Comparison of ENCODE assay signal across 27 cellular contexts in genomic region chr20:61701802-61702201, GRCh38.
DNase-seq lines count a peak whose midpoint lies in the region; ATAC-seq, FAIRE-seq and TF ChIP-seq lines count a peak whose summit lies in the region.
"Had no signal": no experiment of that assay in that cellular context is flagged by ENCODE, and none has a peak within 500 bp of the region (broad histone marks: within the 10 kb centered on the region; RNA-seq: fewer than 3 reads in every experiment).

No MANE protein-coding gene starts in this region.

- POLR2A ChIA-PET in activated CD4-positive, alpha-beta memory T cell treated with anti-CD3 and anti-CD28 coated beads, Interleukin-2, amount 10 ng/mL, durations not matched to agents 7 days and 5 days (lab: Charles Lee), result no interaction called here

- H3K9me3 Mint-ChIP-seq in chondrocyte (ENCODE audit: low read depth), result no peaks in the 10 kb centered on the region
- no peaks in the 10 kb centered on the region for H3K9me3 Mint-ChIP-seq in activated CD4-positive, alpha-beta memory T cell treated with anti-CD3 and anti-CD28 coated beads, Interleukin-2, amount 10 ng/mL, durations not matched to agents 7 days and 5 days
- H3K9me3 Mint-ChIP-seq: CD4-positive, alpha-beta memory T cell; CD8-positive, alpha-beta memory T cell had no signal

- H3K27ac Mint-ChIP-seq in chondrocyte (ENCODE audit: unreplicated experiment), result no peak overlapping the region
- H3K27ac Mint-ChIP-seq in activated CD4-positive, alpha-beta memory T cell treated with anti-CD3 and anti-CD28 coated beads, Interleukin-2, amount 10 ng/mL, durations not matched to agents 7 days and 5 days, result no peak overlapping the region
- H3K27ac Mint-ChIP-seq: CD14-positive monocyte; CD4-positive, alpha-beta memory T cell; CD4-positive, CD25-positive, alpha-beta regulatory T cell; CD8-positive, alpha-beta memory T cell had no signal

- no peak for DNase-seq in HTR-8/SVneo (ENCODE audit: insufficient read length, low spot score)
- DNase-seq in chondrocyte (ENCODE audit: low spot score), result peak; percentile 24
- no peak for DNase-seq in activated CD4-positive, alpha-beta memory T cell treated with anti-CD3 and anti-CD28 coated beads, Interleukin-2, amount 10 ng/mL, durations not matched to agents 7 days and 5 days
- DNase-seq in NOMO-1 treated with DMSO at 0.1 percent for 48 hours (lab: John Stamatoyannopoulos, UW; ENCODE audit: unreplicated experiment), result no peak
- DNase-seq: 8988T; ACHN; BE2C; C1 segment of cervical spinal cord; CD4-positive, alpha-beta memory T cell; CD4-positive, CD25-positive, alpha-beta regulatory T cell; CD8-positive, alpha-beta memory T cell; COR-L47; DMS 273 treated with DMSO at 0.1 percent for 48 hours; DMS153; DMS53; DMS79; DND-41; EL; GDM1 had no signal

- peak overlapping the region; percentile 61 for H3K27ac ChIP-seq in VCaP
- H3K27ac ChIP-seq: BLaER1 had no signal

- CTCF ChIA-PET in activated CD4-positive, alpha-beta memory T cell treated with anti-CD3 and anti-CD28 coated beads, Interleukin-2, amount 10 ng/mL, durations not matched to agents 7 days and 5 days (lab: Charles Lee), result no interaction called here

- ATAC-seq in HG02759 (IDR thresholded peaks at IDR 0.05; ENCODE audit: unreplicated experiment), result no peak
- ATAC-seq: GM12878 had no signal

- H3K27me3 Mint-ChIP-seq in chondrocyte (ENCODE audit: low read depth), result no peaks in the 10 kb centered on the region
- no peaks in the 10 kb centered on the region for H3K27me3 Mint-ChIP-seq in activated CD4-positive, alpha-beta memory T cell treated with anti-CD3 and anti-CD28 coated beads, Interleukin-2, amount 10 ng/mL, durations not matched to agents 7 days and 5 days
- H3K27me3 Mint-ChIP-seq: CD4-positive, CD25-positive, alpha-beta regulatory T cell had no signal

- H3K36me3 Mint-ChIP-seq in chondrocyte (ENCODE audit: low read depth), result no peaks in the 10 kb centered on the region
- no peaks in the 10 kb centered on the region for H3K36me3 Mint-ChIP-seq in activated CD4-positive, alpha-beta memory T cell treated with anti-CD3 and anti-CD28 coated beads, Interleukin-2, amount 10 ng/mL, durations not matched to agents 7 days and 5 days (ENCODE audit: low read depth)
- H3K36me3 Mint-ChIP-seq: CD14-positive monocyte; CD4-positive, alpha-beta memory T cell; CD4-positive, CD25-positive, alpha-beta regulatory T cell; CD8-positive, alpha-beta memory T cell had no signal

- peak; percentile 63 for FAIRE-seq in HTR-8/SVneo (lab: Jason Lieb, UNC)
- FAIRE-seq: A204.1, GM12878, GM12892, GM18507 had no signal

- no peak overlapping the region for H3K4me3 Mint-ChIP-seq in chondrocyte (ENCODE audit: unreplicated experiment)
- H3K4me3 Mint-ChIP-seq in activated CD4-positive, alpha-beta memory T cell treated with anti-CD3 and anti-CD28 coated beads, Interleukin-2, amount 10 ng/mL, durations not matched to agents 7 days and 5 days, result no peak overlapping the region
- H3K4me3 Mint-ChIP-seq: CD14-positive monocyte; CD4-positive, alpha-beta memory T cell; CD4-positive, CD25-positive, alpha-beta regulatory T cell; CD8-positive, alpha-beta memory T cell had no signal

- peaks cover 3% of the 10 kb centered on the region for H3K4me1 Mint-ChIP-seq in chondrocyte (ENCODE audit: low read depth)
- H3K4me1 Mint-ChIP-seq in activated CD4-positive, alpha-beta memory T cell treated with anti-CD3 and anti-CD28 coated beads, Interleukin-2, amount 10 ng/mL, durations not matched to agents 7 days and 5 days, result no peaks in the 10 kb centered on the region
- H3K4me1 Mint-ChIP-seq: CD14-positive monocyte; CD4-positive, alpha-beta memory T cell; CD4-positive, CD25-positive, alpha-beta regulatory T cell; CD8-positive, alpha-beta memory T cell had no signal

- TF ChIP-seq CTCF in VCaP (conservative IDR thresholded peaks at IDR 0.05) (no peak), chondrocyte (IDR thresholded peaks at IDR 0.05) (no peak)
